Comparison of ENCODE assay signal across 1 cellular context in the genomic region with DNA sequence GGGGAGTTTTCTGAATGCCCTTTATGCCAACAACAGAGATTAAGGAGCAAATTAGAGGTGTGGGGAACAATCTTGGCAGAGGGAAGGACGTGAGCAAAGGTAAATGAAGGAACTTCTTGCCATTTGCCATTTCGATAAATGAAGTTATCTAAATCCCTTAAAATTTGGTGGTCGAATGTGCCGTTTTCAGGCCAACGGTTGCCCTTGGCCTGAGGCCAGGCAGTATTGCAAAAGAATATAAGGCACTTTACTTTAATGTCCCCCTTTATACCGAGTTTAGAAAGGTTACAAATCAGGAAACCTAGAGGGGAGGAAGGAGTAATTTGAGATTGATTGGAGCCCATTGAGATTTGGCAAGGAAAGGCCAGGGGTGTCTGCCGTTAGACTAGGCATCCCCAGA.
TF ChIP-seq lines count a peak whose summit lies in the region.

No MANE protein-coding gene starts in this region.

TF ChIP-seq in IMR-90, 13 proteins besides CTCF, POLR2A, EP300 and RAD21:
- no peak for TF ChIP-seq RFX5 (IDR thresholded peaks at IDR 0.05; ENCODE audit: low read depth, low read length)
- TF ChIP-seq RCOR1 (IDR thresholded peaks at IDR 0.05; ENCODE audit: insufficient replicate concordance, low read length), result no peak
- TF ChIP-seq MAZ (IDR thresholded peaks at IDR 0.05; ENCODE audit: borderline replicate concordance, low read depth, low read length), result no peak
- no peak for TF ChIP-seq CHD1 (IDR thresholded peaks at IDR 0.05; ENCODE audit: low read depth, low read length)
- TF ChIP-seq USF2 (IDR thresholded peaks at IDR 0.05; ENCODE audit: low read depth, low read length), result no peak
- no peak for TF ChIP-seq CEBPB (IDR thresholded peaks at IDR 0.05; ENCODE audit: low read depth, low read length)
- no peak for TF ChIP-seq MXI1 (IDR thresholded peaks at IDR 0.05; ENCODE audit: borderline replicate concordance, low read depth, low read length)
- TF ChIP-seq FOS (IDR thresholded peaks at IDR 0.05; ENCODE audit: low read depth, low read length), result no peak
- no peak for TF ChIP-seq SMC3 (IDR thresholded peaks at IDR 0.05; ENCODE audit: low read depth, low read length)
- TF ChIP-seq BHLHE40 (IDR thresholded peaks at IDR 0.05; ENCODE audit: low read depth, low read length), result no peak
- TF ChIP-seq, protein P1, sequence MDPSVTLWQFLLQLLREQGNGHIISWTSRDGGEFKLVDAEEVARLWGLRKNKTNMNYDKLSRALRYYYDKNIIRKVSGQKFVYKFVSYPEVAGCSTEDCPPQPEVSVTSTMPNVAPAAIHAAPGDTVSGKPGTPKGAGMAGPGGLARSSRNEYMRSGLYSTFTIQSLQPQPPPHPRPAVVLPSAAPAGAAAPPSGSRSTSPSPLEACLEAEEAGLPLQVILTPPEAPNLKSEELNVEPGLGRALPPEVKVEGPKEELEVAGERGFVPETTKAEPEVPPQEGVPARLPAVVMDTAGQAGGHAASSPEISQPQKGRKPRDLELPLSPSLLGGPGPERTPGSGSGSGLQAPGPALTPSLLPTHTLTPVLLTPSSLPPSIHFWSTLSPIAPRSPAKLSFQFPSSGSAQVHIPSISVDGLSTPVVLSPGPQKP (IDR thresholded peaks at IDR 0.05; ENCODE audit: borderline replicate concordance, low read depth, low read length), result no peak
- no peak for TF ChIP-seq NFE2L2 (IDR thresholded peaks at IDR 0.05; ENCODE audit: low read depth, low read length)
- TF ChIP-seq MAFK (IDR thresholded peaks at IDR 0.05; ENCODE audit: low read depth, low read length), result no peak
